1 cellular context compared by ENCODE assay signal in the genomic region with DNA sequence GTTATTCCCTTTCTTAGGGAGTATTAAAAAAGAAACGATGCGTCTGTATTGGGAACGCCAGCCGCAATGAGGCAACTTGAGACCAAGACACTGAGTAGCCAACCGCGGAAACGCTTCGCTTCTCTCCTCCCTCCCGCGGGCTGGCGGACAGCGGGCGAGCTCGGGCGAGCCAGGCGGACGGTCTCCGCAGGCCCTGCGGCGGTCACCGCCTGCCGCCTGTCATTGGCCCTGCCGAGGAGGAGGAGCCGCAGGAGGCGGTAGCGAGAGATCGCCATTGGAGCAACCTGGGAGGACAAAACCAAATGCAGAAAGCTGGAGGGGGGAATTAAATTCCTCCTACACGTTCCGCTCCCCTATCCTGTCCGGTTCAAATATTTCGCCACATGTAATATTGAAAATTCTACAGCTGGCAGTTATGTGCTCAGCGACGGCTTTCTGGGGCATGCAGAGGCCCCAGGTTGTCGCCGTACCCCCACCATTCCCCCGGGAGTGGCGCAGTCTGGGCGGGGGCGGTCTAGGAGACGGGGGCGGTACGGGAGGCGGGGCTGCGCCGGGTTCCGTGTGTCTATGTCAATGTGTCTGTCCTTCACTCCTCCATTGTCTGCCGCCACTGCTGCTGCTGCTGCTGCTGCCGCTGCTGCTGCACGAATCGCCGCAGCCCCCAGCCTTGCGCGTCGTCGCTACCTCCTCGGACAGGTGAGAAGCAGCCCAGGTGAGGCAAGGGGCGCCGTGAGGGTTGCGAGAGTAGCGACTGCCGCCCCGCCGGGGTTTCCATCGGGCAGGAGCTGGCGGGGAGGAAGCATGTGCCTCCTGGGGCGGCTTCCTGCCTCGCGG.
A peak's percentile ranks its signal among the peaks of the same experiment; 100 is the strongest.
TF ChIP-seq lines count a peak whose summit lies in the region.

Gene ANKMY2, minus strand, starts transcription at position 162 of the 834 bp plus-strand sequence. CDS start 181 bp downstream, outside the sequence.
Gene BZW2, plus strand, starts transcription at position 589 of the 834 bp plus-strand sequence. CDS start 19,263 bp downstream, outside the sequence.

TF ChIP-seq in HepG2, 621 proteins besides CTCF, POLR2A, EP300 and RAD21 (continued from another document and continues in another):
- TF ChIP-seq SAP130 (CRISPR knock-in tag; IDR thresholded peaks at IDR 0.05; ENCODE audit: low read depth) = peak; percentile 84
- TF ChIP-seq ZNF567 (CRISPR knock-in tag; IDR thresholded peaks at IDR 0.05; ENCODE audit: borderline replicate concordance) = peak; percentile 40; the same call in 1 of the 2 replicates
- no peak for TF ChIP-seq MED13 (CRISPR knock-in tag; IDR thresholded peaks at IDR 0.05)
- TF ChIP-seq POLR2AphosphoS5 (IDR thresholded peaks at IDR 0.05; ENCODE audit: low read depth, low read length) = peak; percentile 89
- TF ChIP-seq ZNF768 (CRISPR knock-in tag; IDR thresholded peaks at IDR 0.05) = peak; percentile 70; the same call in 1 of the 2 replicates
- TF ChIP-seq ZNF354B (CRISPR knock-in tag; IDR thresholded peaks at IDR 0.05) = 0 out of 2 replicates have a peak, but pooled peaks have one; percentile 45
- TF ChIP-seq, protein P1, sequence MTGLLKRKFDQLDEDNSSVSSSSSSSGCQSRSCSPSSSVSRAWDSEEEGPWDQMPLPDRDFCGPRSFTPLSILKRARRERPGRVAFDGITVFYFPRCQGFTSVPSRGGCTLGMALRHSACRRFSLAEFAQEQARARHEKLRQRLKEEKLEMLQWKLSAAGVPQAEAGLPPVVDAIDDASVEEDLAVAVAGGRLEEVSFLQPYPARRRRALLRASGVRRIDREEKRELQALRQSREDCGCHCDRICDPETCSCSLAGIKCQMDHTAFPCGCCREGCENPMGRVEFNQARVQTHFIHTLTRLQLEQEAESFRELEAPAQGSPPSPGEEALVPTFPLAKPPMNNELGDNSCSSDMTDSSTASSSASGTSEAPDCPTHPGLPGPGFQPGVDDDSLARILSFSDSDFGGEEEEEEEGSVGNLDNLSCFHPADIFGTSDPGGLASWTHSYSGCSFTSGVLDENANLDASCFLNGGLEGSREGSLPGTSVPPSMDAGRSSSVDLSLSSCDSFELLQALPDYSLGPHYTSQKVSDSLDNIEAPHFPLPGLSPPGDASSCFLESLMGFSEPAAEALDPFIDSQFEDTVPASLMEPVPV (CRISPR knock-in tag; IDR thresholded peaks at IDR 0.05) = no peak
- TF ChIP-seq, protein P2, sequence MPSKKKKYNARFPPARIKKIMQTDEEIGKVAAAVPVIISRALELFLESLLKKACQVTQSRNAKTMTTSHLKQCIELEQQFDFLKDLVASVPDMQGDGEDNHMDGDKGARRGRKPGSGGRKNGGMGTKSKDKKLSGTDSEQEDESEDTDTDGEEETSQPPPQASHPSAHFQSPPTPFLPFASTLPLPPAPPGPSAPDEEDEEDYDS (CRISPR knock-in tag; IDR thresholded peaks at IDR 0.05) = peak; percentile 90
- TF ChIP-seq SIN3A (IDR thresholded peaks at IDR 0.05; ENCODE audit: borderline replicate concordance, low read depth, low read length) = peak; percentile 76; the same call in 1 of the 2 replicates
- peak; percentile 81 for TF ChIP-seq ZNF317 (CRISPR knock-in tag; IDR thresholded peaks at IDR 0.05)
- TF ChIP-seq GTF2F1 (IDR thresholded peaks at IDR 0.05; ENCODE audit: low read length) = 0 out of 2 replicates have a peak, but pooled peaks have one; percentile 91
- TF ChIP-seq TCF7L2 (IDR thresholded peaks at IDR 0.05; ENCODE audit: low read depth, low read length) = no peak
- no peak for TF ChIP-seq ZXDC (CRISPR knock-in tag; IDR thresholded peaks at IDR 0.05)
- TF ChIP-seq ZNF382 (CRISPR knock-in tag; IDR thresholded peaks at IDR 0.05; ENCODE audit: borderline replicate concordance) = no peak
- 0 out of 2 replicates have a peak, but pooled peaks have one; percentile 55 for TF ChIP-seq ETV6 (CRISPR knock-in tag; conservative IDR thresholded peaks at IDR 0.05)
- TF ChIP-seq ZNF564 (CRISPR knock-in tag; IDR thresholded peaks at IDR 0.05) = peak; percentile 54; the same call in 1 of the 2 replicates
- peak; percentile 53; the same call in 1 of the 2 replicates for TF ChIP-seq REPIN1 (CRISPR knock-in tag; IDR thresholded peaks at IDR 0.05; ENCODE audit: borderline replicate concordance, low read depth)
- TF ChIP-seq ZNF781 (CRISPR knock-in tag; IDR thresholded peaks at IDR 0.05; ENCODE audit: borderline replicate concordance, not compliant biosample characterization) = peak; percentile 74
- TF ChIP-seq, protein P3, sequence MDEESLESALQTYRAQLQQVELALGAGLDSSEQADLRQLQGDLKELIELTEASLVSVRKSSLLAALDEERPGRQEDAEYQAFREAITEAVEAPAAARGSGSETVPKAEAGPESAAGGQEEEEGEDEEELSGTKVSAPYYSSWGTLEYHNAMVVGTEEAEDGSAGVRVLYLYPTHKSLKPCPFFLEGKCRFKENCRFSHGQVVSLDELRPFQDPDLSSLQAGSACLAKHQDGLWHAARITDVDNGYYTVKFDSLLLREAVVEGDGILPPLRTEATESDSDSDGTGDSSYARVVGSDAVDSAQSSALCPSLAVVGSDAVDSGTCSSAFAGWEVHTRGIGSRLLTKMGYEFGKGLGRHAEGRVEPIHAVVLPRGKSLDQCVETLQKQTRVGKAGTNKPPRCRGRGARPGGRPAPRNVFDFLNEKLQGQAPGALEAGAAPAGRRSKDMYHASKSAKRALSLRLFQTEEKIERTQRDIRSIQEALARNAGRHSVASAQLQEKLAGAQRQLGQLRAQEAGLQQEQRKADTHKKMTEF (CRISPR knock-in tag; IDR thresholded peaks at IDR 0.05) = peak; percentile 76
- TF ChIP-seq ZNF878 (CRISPR knock-in tag; IDR thresholded peaks at IDR 0.05) = peak; percentile 76; the same call in 1 of the 2 replicates
- no peak for TF ChIP-seq ZBTB44 (CRISPR knock-in tag; IDR thresholded peaks at IDR 0.05)
- peak; percentile 97 for TF ChIP-seq BHLHE40 (IDR thresholded peaks at IDR 0.05; ENCODE audit: low read length)
- TF ChIP-seq, protein P4, sequence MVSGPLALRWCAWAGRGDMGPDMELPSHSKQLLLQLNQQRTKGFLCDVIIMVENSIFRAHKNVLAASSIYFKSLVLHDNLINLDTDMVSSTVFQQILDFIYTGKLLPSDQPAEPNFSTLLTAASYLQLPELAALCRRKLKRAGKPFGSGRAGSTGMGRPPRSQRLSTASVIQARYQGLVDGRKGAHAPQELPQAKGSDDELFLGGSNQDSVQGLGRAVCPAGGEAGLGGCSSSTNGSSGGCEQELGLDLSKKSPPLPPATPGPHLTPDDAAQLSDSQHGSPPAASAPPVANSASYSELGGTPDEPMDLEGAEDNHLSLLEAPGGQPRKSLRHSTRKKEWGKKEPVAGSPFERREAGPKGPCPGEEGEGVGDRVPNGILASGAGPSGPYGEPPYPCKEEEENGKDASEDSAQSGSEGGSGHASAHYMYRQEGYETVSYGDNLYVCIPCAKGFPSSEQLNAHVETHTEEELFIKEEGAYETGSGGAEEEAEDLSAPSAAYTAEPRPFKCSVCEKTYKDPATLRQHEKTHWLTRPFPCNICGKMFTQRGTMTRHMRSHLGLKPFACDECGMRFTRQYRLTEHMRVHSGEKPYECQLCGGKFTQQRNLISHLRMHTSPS (CRISPR knock-in tag; IDR thresholded peaks at IDR 0.05; ENCODE audit: low read depth) = no peak
- TF ChIP-seq, protein P5, sequence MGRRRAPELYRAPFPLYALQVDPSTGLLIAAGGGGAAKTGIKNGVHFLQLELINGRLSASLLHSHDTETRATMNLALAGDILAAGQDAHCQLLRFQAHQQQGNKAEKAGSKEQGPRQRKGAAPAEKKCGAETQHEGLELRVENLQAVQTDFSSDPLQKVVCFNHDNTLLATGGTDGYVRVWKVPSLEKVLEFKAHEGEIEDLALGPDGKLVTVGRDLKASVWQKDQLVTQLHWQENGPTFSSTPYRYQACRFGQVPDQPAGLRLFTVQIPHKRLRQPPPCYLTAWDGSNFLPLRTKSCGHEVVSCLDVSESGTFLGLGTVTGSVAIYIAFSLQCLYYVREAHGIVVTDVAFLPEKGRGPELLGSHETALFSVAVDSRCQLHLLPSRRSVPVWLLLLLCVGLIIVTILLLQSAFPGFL (CRISPR knock-in tag; IDR thresholded peaks at IDR 0.05) = no peak
- no peak for TF ChIP-seq MLX (CRISPR knock-in tag; IDR thresholded peaks at IDR 0.05)
- peak; percentile 64; the same call in 1 of the 2 replicates for TF ChIP-seq ZNF350 (CRISPR knock-in tag; IDR thresholded peaks at IDR 0.05; ENCODE audit: borderline replicate concordance, low read depth)
- TF ChIP-seq KLF13 (CRISPR knock-in tag; IDR thresholded peaks at IDR 0.05) = 0 out of 2 replicates have a peak, but pooled peaks have one; percentile 35
- TF ChIP-seq ZNF670 (CRISPR knock-in tag; IDR thresholded peaks at IDR 0.05; ENCODE audit: borderline replicate concordance) = peak; percentile 77; the same call in 1 of the 2 replicates
- TF ChIP-seq ZFYVE20 (CRISPR knock-in tag; IDR thresholded peaks at IDR 0.05; ENCODE audit: borderline replicate concordance, low read depth) = no peak
- peak; percentile 41; the same call in 1 of the 2 replicates for TF ChIP-seq ZNF441 (CRISPR knock-in tag; IDR thresholded peaks at IDR 0.05; ENCODE audit: borderline replicate concordance)
- peak; percentile 10; the same call in 1 of the 2 replicates for TF ChIP-seq STAG1 (CRISPR knock-in tag; IDR thresholded peaks at IDR 0.05)
- no peak for TF ChIP-seq NFE2 (CRISPR knock-in tag; IDR thresholded peaks at IDR 0.05)
- TF ChIP-seq ZFP36L2 (CRISPR knock-in tag; IDR thresholded peaks at IDR 0.05) = 0 out of 2 replicates have a peak, but pooled peaks have one; percentile 37
- no peak for TF ChIP-seq ZSCAN12 (CRISPR knock-in tag; IDR thresholded peaks at IDR 0.05)
- no peak for TF ChIP-seq ZNF296 (CRISPR knock-in tag; conservative IDR thresholded peaks at IDR 0.05)
- no peak for TF ChIP-seq SRSF9 (IDR thresholded peaks at IDR 0.05; ENCODE audit: borderline replicate concordance, insufficient read depth, low read depth, low read length, poor library complexity, severe bottlenecking)
